ENCODE assay signal across 8 cellular contexts in genomic region chr10:68992721-68993440, GRCh38. TPM values are rescaled to one million over a fixed set of nuclear protein-coding genes. Genes with fewer than 3 reads are reported as not detected.
A peak's percentile ranks its signal among the peaks of the same experiment; 100 is the strongest.
DNase-seq lines count a peak whose midpoint lies in the region; FAIRE-seq and TF ChIP-seq lines count a peak whose summit lies in the region.

No MANE protein-coding gene starts in this region.

- in situ Hi-C loops in GM13976 (cut with MboI; ENCODE audit: low sequenced_read_pairs, unreplicated experiment), result loop anchor here (10.0 kb wide), 1 partner anchor 232 kb away; the partner anchor contains the start of gene HKDC1

- peaks cover 59% of the 10 kb centered on the region for H3K4me1 Mint-ChIP-seq in HFFc6 (ENCODE audit: low read depth)
- peaks cover 79% of the 10 kb centered on the region for H3K4me1 Mint-ChIP-seq in brain

- peak; percentile 93 for DNase-seq in HFFc6
- DNase-seq in keratinocyte (ENCODE audit: low read depth, low spot score), result no peak
- DNase-seq in substantia nigra (lab: John Stamatoyannopoulos, UW), result peak in 4 of 49 donors; percentile 2 to 23 (median 12)
- DNase-seq in NCI-H82 treated with DMSO at 0.1 percent for 48 hours (lab: John Stamatoyannopoulos, UW; ENCODE audit: unreplicated experiment), result no peak
- DNase-seq in activated CD4-positive, CD25-positive, alpha-beta regulatory T cell treated with anti-CD3 and anti-CD28 coated beads, Interleukin-2, amount 50 U/mL, for 72 hours, result no peak
- DNase-seq in GM13976 (ENCODE audit: low spot score), result no peak
- DNase-seq in GM19240 (ENCODE audit: insufficient read length, low spot score), result no peak

- H3K9me3 ChIP-seq in keratinocyte (ENCODE audit: control insufficient read depth, low read depth, low read length), result no peaks in the 10 kb centered on the region

- H3K79me2 ChIP-seq in keratinocyte (ENCODE audit: control insufficient read depth, insufficient read depth, low read length), result peaks cover 77% of the 10 kb centered on the region

- H3K27me3 ChIP-seq in keratinocyte (ENCODE audit: control insufficient read depth, extremely low read depth, insufficient read depth, low read length), result no peaks in the 10 kb centered on the region

- H3K9me3 Mint-ChIP-seq in HFFc6, result no peaks in the 10 kb centered on the region
- no peaks in the 10 kb centered on the region for H3K9me3 Mint-ChIP-seq in brain

- peak overlapping the region; percentile 74 for H3K4me3 Mint-ChIP-seq in HFFc6
- H3K4me3 Mint-ChIP-seq in brain, result peak overlapping the region; percentile 13 to 77 (median 68)

- no peaks in the 10 kb centered on the region for H3K9me1 ChIP-seq in keratinocyte (ENCODE audit: control insufficient read depth, extremely low read depth, insufficient read depth, low read length)

- peak overlapping the region; percentile 38 for H3K9ac ChIP-seq in keratinocyte (ENCODE audit: control insufficient read depth, extremely low read depth, insufficient read depth, low read length)

- FAIRE-seq in keratinocyte (lab: Jason Lieb, UNC), result peak; percentile 46

- peak overlapping the region; percentile 87 for H3K27ac Mint-ChIP-seq in HFFc6
- H3K27ac Mint-ChIP-seq in brain, result peak overlapping the region; percentile 9 to 78 (median 51)

- H3K36me3 Mint-ChIP-seq in HFFc6 (ENCODE audit: low read depth) (peaks cover 23% of the 10 kb centered on the region), brain (peaks cover 27% of the 10 kb centered on the region)

- H3K27ac ChIP-seq in keratinocyte (ENCODE audit: control insufficient read depth, insufficient read depth, low read length), result peak overlapping the region; percentile 32
- peak overlapping the region; percentile 30 for H3K27ac ChIP-seq in substantia nigra (ENCODE audit: low read depth, low read length, poor library complexity, severe bottlenecking)

- H3K4me2 ChIP-seq in keratinocyte (ENCODE audit: control insufficient read depth, extremely low read depth, insufficient read depth, low read depth, low read length), result peak overlapping the region; percentile 6

- TF ChIP-seq CTCF in HFFc6 (IDR thresholded peaks at IDR 0.05) (no peak), brain (conservative IDR thresholded peaks at IDR 0.05) (no peak), keratinocyte (optimal IDR thresholded peaks at IDR 0.05 in 1 of 3, IDR thresholded peaks at IDR 0.05 in 1 of 3, conservative IDR thresholded peaks at IDR 0.05 in 1 of 3; ENCODE audit: extremely low read depth in 1 of 3, insufficient read depth in 2 of 3, low read length in 3 of 3) (no peak), GM13976 (IDR thresholded peaks at IDR 0.05; ENCODE audit: borderline replicate concordance, control extremely low read depth, extremely low read depth, insufficient read depth, missing control alignments) (no peak)

- H3K36me3 ChIP-seq in keratinocyte (ENCODE audit: control insufficient read depth in 2 of 2, extremely low read depth in 1 of 2, insufficient read depth in 2 of 2, low read length in 2 of 2), result peaks cover 0 to 2% of the 10 kb centered on the region in 2 experiments

- peak overlapping the region in 1 of 3 experiments; percentile 1 for H3K4me3 ChIP-seq in keratinocyte (ENCODE audit: control insufficient read depth in 2 of 3, extremely low read depth in 1 of 3, insufficient read depth in 2 of 3, low read depth in 1 of 3, low read length in 3 of 3)

- dilution Hi-C loops in keratinocyte (cut with MboI; ENCODE audit: extremely low pct_ligation_motif_present, low sequenced_read_pairs), result no loop called here

- no peak overlapping the region for H2AFZ ChIP-seq in keratinocyte (ENCODE audit: control insufficient read depth, low read length)

- peaks cover 5% of the 10 kb centered on the region for H3K27me3 Mint-ChIP-seq in HFFc6 (ENCODE audit: insufficient read depth)
- H3K27me3 Mint-ChIP-seq in brain, result peaks cover 4% of the 10 kb centered on the region

- H3K4me1 ChIP-seq in keratinocyte (ENCODE audit: control insufficient read depth, extremely low read depth, insufficient read depth, low read length), result peaks cover 28% of the 10 kb centered on the region

- no peaks in the 10 kb centered on the region for H4K20me1 ChIP-seq in keratinocyte (ENCODE audit: control insufficient read depth, extremely low read depth, insufficient read depth, low read length)

RNA-seq across cellular contexts. Expression of gene KIFBP, which starts 4.3 kb away (rescaled TPM):
- total RNA-seq in HFFc6 (2021; fragmentation: NEBNext Ultra II Directional; extraction: Animal tissue kit (Norgen Biotek cat#: 25700)), result 10 to 100 TPM; 43.6 to 56.2 (median 51.9) TPM
- 42.3 TPM for polyA plus RNA-seq in brain (ENCODE audit: insufficient read depth, low read depth, low replicate concordance)
- polyA plus RNA-seq in keratinocyte, result 28.8 to 48.9 TPM (median 37.0 TPM) in 3 replicates
- polyA plus RNA-seq in keratinocyte (2011; ENCODE audit: low read depth), result 23.4 TPM
- 29.4 and 58.2 TPM in 2 replicates for polyA plus RNA-seq in keratinocyte (2011; cell fraction: cytosol; rRNA removed)
- polyA plus RNA-seq in keratinocyte (2011; cell fraction: nucleus; rRNA removed), result 47.3 and 65.4 TPM in 2 replicates
- polyA plus RNA-seq in keratinocyte (2012; ENCODE audit: low replicate concordance), result 20.0 and 28.5 TPM in 2 replicates
- 9.0 to 34.7 TPM (median 17.7 TPM) in 3 replicates for polyA minus RNA-seq in keratinocyte
- polyA minus RNA-seq in keratinocyte (2011; cell fraction: cytosol; rRNA and poly(A)+ RNA removed), result 29.9 TPM
- polyA minus RNA-seq in keratinocyte (2011; cell fraction: nucleus; rRNA and poly(A)+ RNA removed), result 19.7 and 31.9 TPM in 2 replicates

RNA-seq across cellular contexts. Expression of gene DDX21, which starts 36.9 kb away (rescaled TPM):
- total RNA-seq in HFFc6 (2021; fragmentation: NEBNext Ultra II Directional; extraction: Animal tissue kit (Norgen Biotek cat#: 25700)), result 100 to 1,000 TPM in 1 of 6 experiments, 10 to 100 TPM in 5; 81.7 to 103 (median 90.7) TPM
- 20.9 TPM for polyA plus RNA-seq in brain (ENCODE audit: insufficient read depth, low read depth, low replicate concordance)
- polyA plus RNA-seq in keratinocyte, result 88.1 to 157 TPM (median 110 TPM) in 3 replicates
- polyA plus RNA-seq in keratinocyte (2011; ENCODE audit: low read depth), result 145 TPM
- polyA plus RNA-seq in keratinocyte (2011; cell fraction: cytosol; rRNA removed), result 75.5 and 128 TPM in 2 replicates
- 88.6 and 140 TPM in 2 replicates for polyA plus RNA-seq in keratinocyte (2011; cell fraction: nucleus; rRNA removed)
- polyA plus RNA-seq in keratinocyte (2012; ENCODE audit: low replicate concordance), result 72.3 and 107 TPM in 2 replicates
- polyA minus RNA-seq in keratinocyte, result 25.2 to 126 TPM (median 62.4 TPM) in 3 replicates
- 72.9 TPM for polyA minus RNA-seq in keratinocyte (2011; cell fraction: cytosol; rRNA and poly(A)+ RNA removed)
- polyA minus RNA-seq in keratinocyte (2011; cell fraction: nucleus; rRNA and poly(A)+ RNA removed), result 55.8 and 104 TPM in 2 replicates
